ENCODE assay signal across 20 cellular contexts in genomic region chr5:55413644-55414043, GRCh38.
DNase-seq lines count a peak whose midpoint lies in the region; ATAC-seq, FAIRE-seq and TF ChIP-seq lines count a peak whose summit lies in the region.
"Had no signal": no experiment of that assay in that cellular context is flagged by ENCODE, and none has a peak within 500 bp of the region (broad histone marks: within the 10 kb centered on the region; RNA-seq: fewer than 3 reads in every experiment).

No MANE protein-coding gene starts in this region.

- BruUV-seq in PC-9 (replicated peaks; lab: Mats Ljungman, UMichigan), result no TSS peak

- H3K4me1 ChIP-seq in KMS-11 (ENCODE audit: low read depth, poor library complexity, severe bottlenecking) (peaks cover 97% of the 10 kb centered on the region), PC-9 (replicated peaks; ENCODE audit: insufficient read depth) (peaks cover 24% of the 10 kb centered on the region), mesenchymal stem cell (ENCODE audit: control insufficient read depth, insufficient read depth, low read depth, low read length) (peaks cover under 1% of the 10 kb centered on the region)

- no peak overlapping the region for H3K4me3 ChIP-seq in KMS-11 (IDR thresholded peaks at IDR 0.05; ENCODE audit: insufficient read depth, low read depth, low read length)
- no peak overlapping the region for H3K4me3 ChIP-seq in PC-9
- H3K4me3 ChIP-seq in mesenchymal stem cell (ENCODE audit: insufficient read depth in 1 of 2, low read depth in 1 of 2, low read length in 2 of 2), result no peak overlapping the region
- H3K4me3 ChIP-seq: GM12878, HAP-1 had no signal

- no peak overlapping the region for H3K18ac ChIP-seq in mesenchymal stem cell (ENCODE audit: low read depth in 1 of 2, low read length in 2 of 2)

- no peak overlapping the region for H3K4ac ChIP-seq in mesenchymal stem cell (ENCODE audit: low read depth in 1 of 2, low read length in 2 of 2)

- no peak overlapping the region for H2BK5ac ChIP-seq in mesenchymal stem cell (ENCODE audit: low read depth, low read length, poor library complexity, severe bottlenecking)

- H4K8ac ChIP-seq in mesenchymal stem cell (ENCODE audit: low read length), result no peak overlapping the region

- no peak overlapping the region for H3K14ac ChIP-seq in mesenchymal stem cell (ENCODE audit: low read length in 2 of 2)

- H2BK15ac ChIP-seq in mesenchymal stem cell (ENCODE audit: low read depth, poor library complexity, severe bottlenecking), result no peak overlapping the region

- CTCF ChIA-PET in PC-9 (lab: Charles Lee), result no interaction called here

- H2AFZ ChIP-seq in KMS-11 (ENCODE audit: low read depth) (no peak overlapping the region), PC-9 (no peak overlapping the region), mesenchymal stem cell (ENCODE audit: low read depth, low read length) (no peak overlapping the region)

- H3K9me3 ChIP-seq in PC-9 (ENCODE audit: insufficient read depth, low read depth) (no peaks in the 10 kb centered on the region; the same call in 1 of the 2 replicates), mesenchymal stem cell (ENCODE audit: control insufficient read depth, low read length) (no peaks in the 10 kb centered on the region)
- H3K9me3 ChIP-seq: HAP-1 had no signal

- WGBS in mesenchymal stem cell, result 100% methylated on average over 1 of the region's 2 CpGs

- TF ChIP-seq CTCF in D721Med (IDR thresholded peaks at IDR 0.05; ENCODE audit: insufficient read depth, missing control alignments), result no peak
- no peak for TF ChIP-seq CTCF in KMS-11 (conservative IDR thresholded peaks at IDR 0.05; ENCODE audit: low read depth, low read length)
- no peak for TF ChIP-seq CTCF in PC-9 (conservative IDR thresholded peaks at IDR 0.05)

- no peak overlapping the region for H2BK120ac ChIP-seq in mesenchymal stem cell (ENCODE audit: low read depth, low read length)

- H2BK12ac ChIP-seq in mesenchymal stem cell (ENCODE audit: low read length in 2 of 2), result no peak overlapping the region

- DNase-seq in D721Med (ENCODE audit: insufficient read length, low spot score) (no peak), PC-9 (no peak), mesenchymal stem cell (no peak), HCEC 1CT (no peak)
- DNase-seq in stimulated activated CD8-positive, alpha-beta memory T cell treated with anti-CD3 and anti-CD28 coated beads, Interleukin-4, amount 100 ng/mL, for 48 hours, result no peak
- DNase-seq: 8988T; C1 segment of cervical spinal cord; Calu3; CD4-positive, alpha-beta memory T cell; COR-L47; DMS153; DND-41; GOT3 had no signal

- H3K36me3 ChIP-seq in KMS-11 (ENCODE audit: insufficient read depth), result 0 out of 2 replicates have a peak, but pooled peaks cover 5% of the 10 kb centered on the region
- H3K36me3 ChIP-seq in PC-9 (ENCODE audit: low read depth), result peaks cover 23% of the 10 kb centered on the region
- peaks cover 3 to 38% of the 10 kb centered on the region in 2 experiments for H3K36me3 ChIP-seq in mesenchymal stem cell (ENCODE audit: control insufficient read depth in 1 of 2, insufficient read depth in 2 of 2, low read depth in 1 of 2, low read length in 2 of 2)

- H3K79me2 ChIP-seq in KMS-11 (ENCODE audit: insufficient read depth, low read depth), result peaks cover 20% of the 10 kb centered on the region; the same call in 1 of the 2 replicates
- no peaks in the 10 kb centered on the region for H3K79me2 ChIP-seq in PC-9 (ENCODE audit: low read depth)

- FAIRE-seq in D721Med (lab: Jason Lieb, UNC), result peak; percentile 56
- FAIRE-seq: G401.6, GM12878, GM19239, H54 had no signal

- H4K20me1 ChIP-seq in KMS-11 (ENCODE audit: insufficient read depth), result no peaks in the 10 kb centered on the region
- H4K20me1 ChIP-seq in PC-9 (ENCODE audit: insufficient read depth), result 0 out of 2 replicates have a peak, but pooled peaks cover 7% of the 10 kb centered on the region

- H3F3A ChIP-seq in PC-9 (ENCODE audit: insufficient read depth, low read depth), result peaks cover 8% of the 10 kb centered on the region

- no peak overlapping the region for H4K91ac ChIP-seq in mesenchymal stem cell (ENCODE audit: low read length)

- H3K27ac ChIP-seq in KMS-11 (peak overlapping the region; percentile 73), PC-9 (peak overlapping the region; percentile 8; the same call in 1 of the 2 replicates), mesenchymal stem cell (ENCODE audit: low read length, poor library complexity, severe bottlenecking) (no peak overlapping the region)

- H2AK5ac ChIP-seq in mesenchymal stem cell (ENCODE audit: low read length, severe bottlenecking), result no peak overlapping the region

- peaks cover 2% of the 10 kb centered on the region for H3K79me1 ChIP-seq in mesenchymal stem cell (replicated peaks; ENCODE audit: low read length, poor library complexity, severe bottlenecking)

- POLR2A ChIA-PET in PC-9 (lab: Charles Lee; ENCODE audit: unreplicated experiment), result no interaction called here

- no peaks in the 10 kb centered on the region for H3K9me2 ChIP-seq in PC-9 (ENCODE audit: insufficient read depth)

- intact Hi-C loops in PC-9 (cut with micrococcal nuclease; ENCODE audit: unreplicated experiment), result loop anchor here (10.0 kb wide), 1 partner anchor 121 kb away; the partner anchor contains the start of gene PLPP1

- H3K27me3 ChIP-seq in KMS-11 (ENCODE audit: insufficient read depth, low read depth) (no peaks in the 10 kb centered on the region), PC-9 (ENCODE audit: insufficient read depth, low read depth) (no peaks in the 10 kb centered on the region), mesenchymal stem cell (ENCODE audit: control insufficient read depth in 1 of 2, insufficient read depth in 1 of 2, low read length in 2 of 2) (no peaks in the 10 kb centered on the region)

- H3K9ac ChIP-seq in KMS-11 (peak overlapping the region; percentile 12; the same call in 1 of the 2 replicates), mesenchymal stem cell (ENCODE audit: low read length) (no peak overlapping the region)

- ATAC-seq in GM21367 (IDR thresholded peaks at IDR 0.05; ENCODE audit: unreplicated experiment), result no peak
- ATAC-seq: GM12878 had no signal

- no peak overlapping the region for H3K23ac ChIP-seq in mesenchymal stem cell (ENCODE audit: low read length in 2 of 2)

- H3K4me2 ChIP-seq in KMS-11 (peak overlapping the region; percentile 89), PC-9 (no peak overlapping the region), mesenchymal stem cell (ENCODE audit: low read length, poor library complexity, severe bottlenecking) (no peak overlapping the region)
